Comparison of ENCODE assay signal across 9 cellular contexts in genomic region chr14:24673059-24673458, GRCh38. TPM values are rescaled to one million over a fixed set of nuclear protein-coding genes. Genes with fewer than 3 reads are reported as not detected.
DNase-seq lines count a peak whose midpoint lies in the region; ATAC-seq, FAIRE-seq and TF ChIP-seq lines count a peak whose summit lies in the region.
"Had no signal": no experiment of that assay in that cellular context is flagged by ENCODE, and none has a peak within 500 bp of the region (broad histone marks: within the 10 kb centered on the region; RNA-seq: fewer than 3 reads in every experiment).

No MANE protein-coding gene starts in this region.

- no peaks in the 10 kb centered on the region for H4K20me1 ChIP-seq in Loucy (ENCODE audit: insufficient read depth, low read length, poor library complexity, severe bottlenecking)
- no peaks in the 10 kb centered on the region for H4K20me1 ChIP-seq in keratinocyte (ENCODE audit: control insufficient read depth, extremely low read depth, insufficient read depth, low read length)

- H3K27ac ChIP-seq in keratinocyte (ENCODE audit: control insufficient read depth, insufficient read depth, low read length): no peak overlapping the region

- H3K4me1 ChIP-seq in Loucy (ENCODE audit: insufficient read depth, low read length, poor library complexity, severe bottlenecking) (peaks cover 46% of the 10 kb centered on the region), keratinocyte (ENCODE audit: control insufficient read depth, extremely low read depth, insufficient read depth, low read length) (peaks cover 27% of the 10 kb centered on the region)

- DNase-seq in keratinocyte (ENCODE audit: low read depth, low spot score) (no peak), COLO829 (ENCODE audit: low spot score) (no peak), omental fat pad (ENCODE audit: low spot score) (no peak), amniotic stem cell (lab: John Stamatoyannopoulos, UW) (no peak), HK-2 (ENCODE audit: unreplicated experiment) (no peak)
- DNase-seq: mesendoderm had no signal

- dilution Hi-C loops in keratinocyte (cut with MboI; ENCODE audit: extremely low pct_ligation_motif_present, low sequenced_read_pairs): no loop called here

- H3K4me2 ChIP-seq in Loucy (ENCODE audit: low read depth, low read length, poor library complexity, severe bottlenecking) (peak overlapping the region; percentile 80), keratinocyte (ENCODE audit: control insufficient read depth, extremely low read depth, insufficient read depth, low read depth, low read length) (peak overlapping the region; percentile 52)

- H3K27me3 ChIP-seq in Loucy (ENCODE audit: insufficient read depth, low read length, poor library complexity, severe bottlenecking) (no peaks in the 10 kb centered on the region), keratinocyte (ENCODE audit: control insufficient read depth, extremely low read depth, insufficient read depth, low read length) (no peaks in the 10 kb centered on the region)

- H3K9me3 ChIP-seq in Loucy (ENCODE audit: insufficient read depth, low read depth, low read length): no peaks in the 10 kb centered on the region
- no peaks in the 10 kb centered on the region for H3K9me3 ChIP-seq in keratinocyte (ENCODE audit: control insufficient read depth, low read depth, low read length)

- H3K79me2 ChIP-seq in Loucy (ENCODE audit: insufficient read depth, low read length) (no peaks in the 10 kb centered on the region), keratinocyte (ENCODE audit: control insufficient read depth, insufficient read depth, low read length) (no peaks in the 10 kb centered on the region)

- H3K9ac ChIP-seq in Loucy (ENCODE audit: low read depth, low read length, poor library complexity, severe bottlenecking): peak overlapping the region; percentile 63
- no peak overlapping the region for H3K9ac ChIP-seq in keratinocyte (ENCODE audit: control insufficient read depth, extremely low read depth, insufficient read depth, low read length)

- H2AFZ ChIP-seq in Loucy (ENCODE audit: low read length) (no peak overlapping the region), keratinocyte (ENCODE audit: control insufficient read depth, low read length) (no peak overlapping the region)

- peak; percentile 68 for ATAC-seq in GM18511 (IDR thresholded peaks at IDR 0.05; ENCODE audit: unreplicated experiment)
- peak; percentile 55 for ATAC-seq in GM21737 (IDR thresholded peaks at IDR 0.05; ENCODE audit: unreplicated experiment)
- no peak for ATAC-seq in omental fat pad (ENCODE audit: low FRiP score)

- FAIRE-seq in keratinocyte (lab: Jason Lieb, UNC): peak; percentile 55

- TF ChIP-seq CTCF in Loucy (conservative IDR thresholded peaks at IDR 0.05; ENCODE audit: low read length) (no peak), keratinocyte (optimal IDR thresholded peaks at IDR 0.05 in 1 of 3, IDR thresholded peaks at IDR 0.05 in 1 of 3, conservative IDR thresholded peaks at IDR 0.05 in 1 of 3; ENCODE audit: extremely low read depth in 1 of 3, insufficient read depth in 2 of 3, low read length in 3 of 3) (no peak), omental fat pad (IDR thresholded peaks at IDR 0.05) (no peak)

- H3K36me3 ChIP-seq in Loucy (ENCODE audit: insufficient read depth, low read length) (no peaks in the 10 kb centered on the region), keratinocyte (ENCODE audit: control insufficient read depth in 2 of 2, extremely low read depth in 1 of 2, insufficient read depth in 2 of 2, low read length in 2 of 2) (no peaks in the 10 kb centered on the region)

- H3K9me1 ChIP-seq in keratinocyte (ENCODE audit: control insufficient read depth, extremely low read depth, insufficient read depth, low read length): no peaks in the 10 kb centered on the region

- no peaks in the 10 kb centered on the region for H3K9me2 ChIP-seq in Loucy (replicated peaks; ENCODE audit: low read depth, low read length)

- peaks cover 16% of the 10 kb centered on the region; the same call in 1 of the 2 replicates for H3F3A ChIP-seq in Loucy (ENCODE audit: low read depth)

- H3K4me3 ChIP-seq in Loucy (ENCODE audit: low read length, poor library complexity, severe bottlenecking) (peak overlapping the region; percentile 66), keratinocyte (ENCODE audit: control insufficient read depth in 2 of 3, extremely low read depth in 1 of 3, insufficient read depth in 2 of 3, low read depth in 1 of 3, low read length in 3 of 3) (no peak overlapping the region)

RNA-seq across cellular contexts. Expression of gene GZMB, which starts 39.1 kb away (rescaled TPM):
- polyA plus RNA-seq in keratinocyte: 0.08 TPM in 1 of 3 replicates, not detected in the others
- not detected for polyA plus RNA-seq in keratinocyte (2011; ENCODE audit: low read depth)
- polyA plus RNA-seq in keratinocyte (2011; cell fraction: cytosol; rRNA removed): not detected in 2 replicates
- polyA plus RNA-seq in keratinocyte (2011; cell fraction: nucleus; rRNA removed): not detected in 2 replicates
- not detected in 2 replicates for polyA plus RNA-seq in keratinocyte (2012; ENCODE audit: low replicate concordance)
- not detected in 3 replicates for polyA minus RNA-seq in keratinocyte
- not detected for polyA minus RNA-seq in keratinocyte (2011; cell fraction: cytosol; rRNA and poly(A)+ RNA removed)
- polyA minus RNA-seq in keratinocyte (2011; cell fraction: nucleus; rRNA and poly(A)+ RNA removed): not detected in 2 replicates
- total RNA-seq in omental fat pad: 1 to 10 TPM; 1.2 to 8.9 (median 1.9) TPM
